ENCODE assay signal across 9 cellular contexts in the genomic region with DNA sequence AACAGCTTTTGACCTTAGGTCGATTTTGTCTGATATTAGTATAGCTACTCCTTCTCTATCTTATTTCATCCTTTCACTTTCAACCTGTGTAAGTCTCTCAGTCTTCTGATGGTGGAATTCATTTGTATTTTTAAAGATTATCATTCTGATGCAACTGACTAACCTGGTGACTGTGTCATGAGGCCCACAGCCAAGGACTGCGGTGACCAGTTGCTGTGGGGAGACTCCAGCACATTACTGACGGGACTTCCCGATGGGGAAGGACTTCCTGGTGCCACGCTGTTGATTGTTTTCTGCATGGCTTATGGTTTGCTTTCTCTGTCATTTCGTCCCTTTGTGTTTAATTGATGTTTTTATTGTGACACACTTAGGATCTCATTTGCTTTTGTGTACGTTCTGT. TPM values are rescaled to one million over a fixed set of nuclear protein-coding genes. Genes with fewer than 3 reads are reported as not detected.
DNase-seq lines count a peak whose midpoint lies in the region; ATAC-seq and TF ChIP-seq lines count a peak whose summit lies in the region.
"Had no signal": no experiment of that assay in that cellular context is flagged by ENCODE, and none has a peak within 500 bp of the region (broad histone marks: within the 10 kb centered on the region; RNA-seq: fewer than 3 reads in every experiment).

No MANE protein-coding gene starts in this region.

- TF ChIP-seq EP300 in tibial nerve (IDR thresholded peaks at IDR 0.05): no peak

- ATAC-seq in GM21825 (IDR thresholded peaks at IDR 0.05; ENCODE audit: unreplicated experiment) (peak; percentile 85), T-helper 17 cell (peak; percentile 96), lower lobe of right lung (peak; percentile 77 to 79)

- DNase-seq in GM13976 (ENCODE audit: low spot score) (peak; percentile 77), T-helper 17 cell (peak in 2 of 3 donors; percentile 26 to 29), lower lobe of right lung (no peak), tibial nerve (ENCODE audit: low spot score in 2 of 2) (no peak), NCI-H2107 (lab: John Stamatoyannopoulos, UW) (no peak), nephron progenitor cell (no peak), NCI-H510A treated with DMSO at 0.1 percent for 48 hours (lab: John Stamatoyannopoulos, UW) (no peak)

- no peak for TF ChIP-seq POLR2A in tibial nerve (IDR thresholded peaks at IDR 0.05)

- 75 to 83% methylated on average over 7 of the region's 7 CpGs for WGBS in tibial nerve, 2 donors

- H3K27me3 Mint-ChIP-seq in T-helper 17 cell (peaks cover 5% of the 10 kb centered on the region), nephron progenitor cell (ENCODE audit: low read depth, poor library complexity) (peaks cover 4% of the 10 kb centered on the region)

- H3K4me1 ChIP-seq in lower lobe of right lung: no peaks in the 10 kb centered on the region
- H3K4me1 ChIP-seq in tibial nerve: no peaks in the 10 kb centered on the region

- H3K36me3 Mint-ChIP-seq in T-helper 17 cell (ENCODE audit: low read depth) (peaks cover 4% of the 10 kb centered on the region), nephron progenitor cell (ENCODE audit: low read depth) (peaks cover 23% of the 10 kb centered on the region)

- peak overlapping the region; percentile 78 for H3K4me3 Mint-ChIP-seq in T-helper 17 cell
- no peak overlapping the region for H3K4me3 Mint-ChIP-seq in nephron progenitor cell

- in situ Hi-C loops in GM13976 (cut with MboI; ENCODE audit: low sequenced_read_pairs, unreplicated experiment): loop anchor here (10.0 kb wide), 1 partner anchor 425 kb away; no protein-coding TSS in a partner anchor

- H3K4me1 Mint-ChIP-seq in T-helper 17 cell: peaks cover 16% of the 10 kb centered on the region
- peaks cover 4% of the 10 kb centered on the region for H3K4me1 Mint-ChIP-seq in nephron progenitor cell

- no peak overlapping the region for H3K4me3 ChIP-seq in lower lobe of right lung
- no peak overlapping the region for H3K4me3 ChIP-seq in tibial nerve
- H3K4me3 ChIP-seq: thyroid gland had no signal

- H3K9me3 ChIP-seq in T-helper 17 cell (ENCODE audit: control insufficient read depth, low read length, poor library complexity, severe bottlenecking) (no peaks in the 10 kb centered on the region), lower lobe of right lung (no peaks in the 10 kb centered on the region), tibial nerve (no peaks in the 10 kb centered on the region)
- H3K9me3 ChIP-seq: thyroid gland had no signal

- peaks cover 12% of the 10 kb centered on the region for H3K9me3 Mint-ChIP-seq in nephron progenitor cell

- intact Hi-C loops in lower lobe of right lung (cut with DNase I): no loop called here

- H3K27me3 ChIP-seq in lower lobe of right lung (ENCODE audit: low read depth): no peaks in the 10 kb centered on the region
- no peaks in the 10 kb centered on the region for H3K27me3 ChIP-seq in tibial nerve
- H3K27me3 ChIP-seq: thyroid gland had no signal

- H3K27ac ChIP-seq in lower lobe of right lung (no peak overlapping the region), tibial nerve (no peak overlapping the region)

- peak overlapping the region; percentile 84 for H3K27ac Mint-ChIP-seq in T-helper 17 cell
- H3K27ac Mint-ChIP-seq in nephron progenitor cell: no peak overlapping the region

- H3K36me3 ChIP-seq in lower lobe of right lung: no peaks in the 10 kb centered on the region
- H3K36me3 ChIP-seq in tibial nerve: peaks cover 0 to 8% (median 0%) of the 10 kb centered on the region in 3 donors
- H3K36me3 ChIP-seq: thyroid gland had no signal

- no peak for TF ChIP-seq CTCF in GM13976 (IDR thresholded peaks at IDR 0.05; ENCODE audit: borderline replicate concordance, control extremely low read depth, extremely low read depth, insufficient read depth, missing control alignments)
- no peak for TF ChIP-seq CTCF in lower lobe of right lung (IDR thresholded peaks at IDR 0.05)
- TF ChIP-seq CTCF in tibial nerve (IDR thresholded peaks at IDR 0.05): no peak
- no peak for TF ChIP-seq CTCF in nephron progenitor cell (IDR thresholded peaks at IDR 0.05)

RNA-seq across cellular contexts. Expression of gene RMI2, which starts 34.2 kb away (rescaled TPM):
- total RNA-seq in T-helper 17 cell (1 to 10 TPM; 1.4 to 2.1 TPM), lower lobe of right lung (1.7 TPM), tibial nerve (1 to 10 TPM in 3 of 4 donors, not detected in 1; 1.3 to 4.0 (median 2.0) TPM)

Comparison
In these comparisons a context has a peak if more than half of its experiments do, and no peak if none do; other contexts are left out.
1. DNase-seq: peak in GM13976 (single experiment) and T-helper 17 cell (2 of 3); none in lower lobe of right lung (single experiment), tibial nerve (0 of 2), NCI-H2107 (single experiment), nephron progenitor cell (single experiment) and NCI-H510A treated with DMSO at 0.1 percent for 48 hours (single experiment).
2. Peak in every context shown above with its lines, with median percentiles within 50 percentile points of each other: ATAC-seq.